26 cellular contexts compared by ENCODE assay signal in the genomic region with DNA sequence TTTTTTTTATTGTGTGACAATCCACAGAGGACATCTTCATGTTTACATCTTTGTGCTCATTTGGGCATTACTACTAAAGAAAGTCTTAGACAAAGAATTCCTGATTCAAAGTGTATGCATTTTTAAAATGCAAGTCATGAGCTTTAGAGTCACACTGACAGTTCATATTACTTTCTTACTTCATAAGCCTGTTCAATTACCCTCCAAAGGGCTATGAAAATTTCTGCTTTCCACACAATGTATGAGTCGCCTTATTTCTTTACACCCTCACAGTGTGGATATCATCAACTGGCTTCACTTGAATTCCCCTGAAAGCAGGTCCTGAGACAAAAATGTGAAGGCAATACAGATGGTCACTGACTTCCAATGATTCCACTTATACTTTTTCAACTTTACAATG.
DNase-seq lines count a peak whose midpoint lies in the region; ATAC-seq and TF ChIP-seq lines count a peak whose summit lies in the region.
"Had no signal": no experiment of that assay in that cellular context is flagged by ENCODE, and none has a peak within 500 bp of the region (broad histone marks: within the 10 kb centered on the region; RNA-seq: fewer than 3 reads in every experiment).

No MANE protein-coding gene starts in this region.

- H3K4me3 Mint-ChIP-seq in CD8-positive, alpha-beta memory T cell, result no peak overlapping the region
- no peak overlapping the region for H3K4me3 Mint-ChIP-seq in activated CD8-positive, alpha-beta T cell treated with anti-CD3 and anti-CD28 coated beads, Interleukin-2, amount 10 ng/mL, durations not matched to agents 7 days and 5 days
- H3K4me3 Mint-ChIP-seq: activated CD4-positive, alpha-beta T cell treated with anti-CD3 and anti-CD28 coated beads for 36 hours; activated naive CD8-positive, alpha-beta T cell; central memory CD8-positive, alpha-beta T cell; immature natural killer cell; naive thymus-derived CD8-positive, alpha-beta T cell; T-helper 1 cell treated with Interleukin-12 subunit alpha and Interleukin-12 subunit beta and Interleukin-4 antibody, amounts not matched to agents 30 μg/mL and 1 μg/mL, for 36 hours had no signal

- H3K4me3 ChIP-seq in mammary epithelial cell (replicated peaks in 1 of 3; ENCODE audit: insufficient read depth in 1 of 3, low read depth in 2 of 3, low read length in 3 of 3), result no peak overlapping the region
- H3K4me3 ChIP-seq in CD8-positive, alpha-beta memory T cell (ENCODE audit: low read length), result no peak overlapping the region
- H3K4me3 ChIP-seq: ascending aorta, dorsolateral prefrontal cortex, upper lobe of right lung had no signal

- peaks cover 26 to 49% (median 33%) of the 10 kb centered on the region in 3 donors for H3K4me1 Mint-ChIP-seq in CD8-positive, alpha-beta memory T cell
- peaks cover 35% of the 10 kb centered on the region for H3K4me1 Mint-ChIP-seq in activated CD8-positive, alpha-beta T cell treated with anti-CD3 and anti-CD28 coated beads, Interleukin-2, amount 10 ng/mL, durations not matched to agents 7 days and 5 days (ENCODE audit: low read depth)

- no peaks in the 10 kb centered on the region for H3K27me3 Mint-ChIP-seq in CD8-positive, alpha-beta memory T cell
- no peaks in the 10 kb centered on the region for H3K27me3 Mint-ChIP-seq in activated CD8-positive, alpha-beta T cell treated with anti-CD3 and anti-CD28 coated beads, Interleukin-2, amount 10 ng/mL, durations not matched to agents 7 days and 5 days (ENCODE audit: low read depth)
- H3K27me3 Mint-ChIP-seq: activated CD4-positive, alpha-beta T cell treated with anti-CD3 and anti-CD28 coated beads for 36 hours; activated naive CD8-positive, alpha-beta T cell; central memory CD8-positive, alpha-beta T cell; naive thymus-derived CD8-positive, alpha-beta T cell had no signal

- no peak for TF ChIP-seq CTCF in mammary epithelial cell (conservative IDR thresholded peaks at IDR 0.05 in 1 of 2, IDR thresholded peaks at IDR 0.05 in 1 of 2; ENCODE audit: extremely low read depth in 1 of 2, insufficient read depth in 1 of 2, low read depth in 1 of 2, low read length in 2 of 2)

- H3K9me3 ChIP-seq in mammary epithelial cell (replicated peaks; ENCODE audit: insufficient read depth, low read length), result no peaks in the 10 kb centered on the region
- no peaks in the 10 kb centered on the region for H3K9me3 ChIP-seq in CD8-positive, alpha-beta memory T cell (ENCODE audit: low read length)
- H3K9me3 ChIP-seq: ascending aorta, upper lobe of right lung had no signal

- H3K9me3 Mint-ChIP-seq in CD8-positive, alpha-beta memory T cell, result peaks cover 0 to 3% (median 0%) of the 10 kb centered on the region in 5 donors
- peaks cover 5% of the 10 kb centered on the region for H3K9me3 Mint-ChIP-seq in activated CD8-positive, alpha-beta T cell treated with anti-CD3 and anti-CD28 coated beads, Interleukin-2, amount 10 ng/mL, durations not matched to agents 7 days and 5 days (ENCODE audit: insufficient read depth)
- H3K9me3 Mint-ChIP-seq: central memory CD8-positive, alpha-beta T cell; immature natural killer cell had no signal

- no peak for ATAC-seq in HG03520 (IDR thresholded peaks at IDR 0.05; ENCODE audit: unreplicated experiment)
- no peak for ATAC-seq in activated CD8-positive, alpha-beta T cell treated with anti-CD3 and anti-CD28 coated beads, Interleukin-2, amount 10 ng/mL, durations not matched to agents 7 days and 5 days
- ATAC-seq: activated CD4-positive, alpha-beta T cell treated with anti-CD3 and anti-CD28 coated beads for 36 hours; left ventricle myocardium superior; naive thymus-derived CD8-positive, alpha-beta T cell; upper lobe of right lung had no signal

- no peaks in the 10 kb centered on the region for H3K36me3 ChIP-seq in mammary epithelial cell (ENCODE audit: insufficient read depth, low read length)
- no peaks in the 10 kb centered on the region for H3K36me3 ChIP-seq in CD8-positive, alpha-beta memory T cell (ENCODE audit: insufficient read depth, low read length)
- H3K36me3 ChIP-seq: ascending aorta, upper lobe of right lung had no signal

- DNase-seq in EH (ENCODE audit: low read depth) (peak; percentile 86), HCEC 1CT (peak; percentile 77), mammary epithelial cell (peak; percentile 47), glomerular visceral epithelial cell (ENCODE audit: extremely low spot score) (peak; percentile 21), T-helper 1 cell (no peak)
- DNase-seq in CD8-positive, alpha-beta memory T cell, result no peak
- no peak for DNase-seq in activated CD8-positive, alpha-beta T cell treated with anti-CD3 and anti-CD28 coated beads, Interleukin-2, amount 10 ng/mL, durations not matched to agents 7 days and 5 days
- DNase-seq: activated CD4-positive, alpha-beta T cell treated with anti-CD3 and anti-CD28 coated beads for 36 hours; DMS79 treated with DMSO at 0.1 percent for 48 hours; dorsolateral prefrontal cortex; hippocampal formation; immature natural killer cell; KBM-7; left ventricle myocardium superior; midbrain; MV-4-11; naive thymus-derived CD8-positive, alpha-beta T cell; NCI-H1694 treated with DMSO at 0.1 percent for 48 hours; NCI-H2171 treated with DMSO at 0.1 percent for 48 hours; NCI-H526; upper lobe of right lung had no signal

- WGBS in mammary epithelial cell (ENCODE audit: low coverage, missing lambda C conversion rate), result 90% methylated on average over 1 of the region's 1 CpG

- dilution Hi-C loops in mammary epithelial cell (cut with HindIII; ENCODE audit: low sequenced_read_pairs), result no loop called here

- no peaks in the 10 kb centered on the region for H3K27me3 ChIP-seq in mammary epithelial cell (ENCODE audit: insufficient read depth, low read length)
- no peaks in the 10 kb centered on the region for H3K27me3 ChIP-seq in CD8-positive, alpha-beta memory T cell (ENCODE audit: insufficient read depth, low read length, poor library complexity, severe bottlenecking)
- H3K27me3 ChIP-seq: ascending aorta, upper lobe of right lung had no signal

- H2AFZ ChIP-seq in mammary epithelial cell (ENCODE audit: low read depth, low read length), result no peak overlapping the region

- H4K20me1 ChIP-seq in mammary epithelial cell (ENCODE audit: insufficient read depth, low read length), result no peaks in the 10 kb centered on the region

- no peaks in the 10 kb centered on the region for H3K79me2 ChIP-seq in mammary epithelial cell (ENCODE audit: insufficient read depth, low read length)

- intact Hi-C loops in mammary epithelial cell (cut with micrococcal nuclease), result no loop called here

- H3K27ac Mint-ChIP-seq in CD8-positive, alpha-beta memory T cell, result no peak overlapping the region
- H3K27ac Mint-ChIP-seq in activated CD8-positive, alpha-beta T cell treated with anti-CD3 and anti-CD28 coated beads, Interleukin-2, amount 10 ng/mL, durations not matched to agents 7 days and 5 days, result no peak overlapping the region
- H3K27ac Mint-ChIP-seq: activated CD4-positive, alpha-beta T cell treated with anti-CD3 and anti-CD28 coated beads for 36 hours; activated naive CD8-positive, alpha-beta T cell; immature natural killer cell; naive thymus-derived CD8-positive, alpha-beta T cell; T-helper 1 cell treated with Interleukin-12 subunit alpha and Interleukin-12 subunit beta and Interleukin-4 antibody, amounts not matched to agents 30 μg/mL and 1 μg/mL, for 36 hours had no signal

- no peak overlapping the region for H3K27ac ChIP-seq in mammary epithelial cell (ENCODE audit: insufficient read depth, low read depth, low read length)
- no peak overlapping the region for H3K27ac ChIP-seq in CD8-positive, alpha-beta memory T cell (ENCODE audit: low read depth, low read length)
- H3K27ac ChIP-seq: ascending aorta, dorsolateral prefrontal cortex, upper lobe of right lung had no signal

- in situ Hi-C loops in mammary epithelial cell (cut with MboI; ENCODE audit: low sequenced_read_pairs in 2 of 2), result no loop called here

- H3K4me2 ChIP-seq in mammary epithelial cell (ENCODE audit: insufficient read depth, low read depth, low read length), result no peak overlapping the region

- no peak overlapping the region for H3K9ac ChIP-seq in mammary epithelial cell (ENCODE audit: insufficient read depth, low read length)

- POLR2A ChIA-PET in CD8-positive, alpha-beta memory T cell (lab: Charles Lee), result no interaction called here
- POLR2A ChIA-PET in activated CD8-positive, alpha-beta T cell treated with anti-CD3 and anti-CD28 coated beads, Interleukin-2, amount 10 ng/mL, durations not matched to agents 7 days and 5 days (lab: Charles Lee), result no interaction called here

- peaks cover 14% of the 10 kb centered on the region for H3K4me1 ChIP-seq in mammary epithelial cell (ENCODE audit: insufficient read depth, low read length)
- H3K4me1 ChIP-seq in CD8-positive, alpha-beta memory T cell (ENCODE audit: insufficient read depth, low read length), result peaks cover 7% of the 10 kb centered on the region
- H3K4me1 ChIP-seq: ascending aorta had no signal

- no TSS peak for BruUV-seq in mammary epithelial cell (replicated peaks; lab: Mats Ljungman, UMichigan)

- CTCF ChIA-PET in mammary epithelial cell (lab: Charles Lee; ENCODE audit: low non-redundant PET), result no interaction called here
- CTCF ChIA-PET in CD8-positive, alpha-beta memory T cell (lab: Charles Lee), result no interaction called here
- CTCF ChIA-PET in activated CD8-positive, alpha-beta T cell treated with anti-CD3 and anti-CD28 coated beads, Interleukin-2, amount 10 ng/mL, durations not matched to agents 7 days and 5 days (lab: Charles Lee), result interaction anchor here (0.9 to 1.4 kb wide), 4 partner anchors 9 to 274 kb away, joined by 3 to 4 read pairs (median 4); no protein-coding TSS in a partner anchor

- peaks cover 0 to 6% (median 0%) of the 10 kb centered on the region in 3 donors for H3K36me3 Mint-ChIP-seq in CD8-positive, alpha-beta memory T cell
- H3K36me3 Mint-ChIP-seq in activated CD8-positive, alpha-beta T cell treated with anti-CD3 and anti-CD28 coated beads, Interleukin-2, amount 10 ng/mL, durations not matched to agents 7 days and 5 days (ENCODE audit: low read depth), result peaks cover 7% of the 10 kb centered on the region
- H3K36me3 Mint-ChIP-seq: immature natural killer cell; naive thymus-derived CD8-positive, alpha-beta T cell had no signal

Comparison
In these comparisons a context has a peak if more than half of its experiments do, and no peak if none do; other contexts are left out.
1. DNase-seq: peak in EH (single experiment), HCEC 1CT (single experiment), mammary epithelial cell (single experiment) and glomerular visceral epithelial cell (single experiment); none in T-helper 1 cell (0 of 5), CD8-positive, alpha-beta memory T cell (0 of 5) and activated CD8-positive, alpha-beta T cell treated with anti-CD3 and anti-CD28 coated beads, Interleukin-2, amount 10 ng/mL, durations not matched to agents 7 days and 5 days (single experiment).